8 cellular contexts compared by ENCODE assay signal in genomic region chr3:28575100-28575747, GRCh38.
A peak's percentile ranks its signal among the peaks of the same experiment; 100 is the strongest.
DNase-seq lines count a peak whose midpoint lies in the region; ATAC-seq, FAIRE-seq and TF ChIP-seq lines count a peak whose summit lies in the region.

No MANE protein-coding gene starts in this region.

- H3K9me3 ChIP-seq in A673 (ENCODE audit: low read depth, low read length, poor library complexity, severe bottlenecking), result no peaks in the 10 kb centered on the region
- no peaks in the 10 kb centered on the region for H3K9me3 ChIP-seq in esophagus squamous epithelium
- no peaks in the 10 kb centered on the region for H3K9me3 ChIP-seq in neural cell (ENCODE audit: low read length)

- DNase-seq in A673 (ENCODE audit: low spot score), result no peak
- DNase-seq in NCI-H2029 (lab: John Stamatoyannopoulos, UW), result peak; percentile 78
- no peak for DNase-seq in esophagus squamous epithelium (lab: John Stamatoyannopoulos, UW)
- no peak for DNase-seq in SW 1271 (lab: John Stamatoyannopoulos, UW)
- DNase-seq in GM19239 (ENCODE audit: insufficient read length, low spot score), result no peak

- H3K9me2 ChIP-seq in neural cell (ENCODE audit: insufficient read depth, low read length), result no peaks in the 10 kb centered on the region

- WGBS in esophagus squamous epithelium, 2 donors, result 1 to 10% methylated on average over 16 to 18 of the region's 56 CpGs

- no peak for TF ChIP-seq EP300 in neural cell (conservative IDR thresholded peaks at IDR 0.05; ENCODE audit: poor library complexity, severe bottlenecking)

- intact Hi-C loops in A673 (cut with micrococcal nuclease; ENCODE audit: unreplicated experiment), result no loop called here
- intact Hi-C loops in esophagus squamous epithelium (cut with DNase I), result no loop called here

- H2AFZ ChIP-seq in neural cell (ENCODE audit: low read depth, low read length), result no peak overlapping the region

- peaks cover 75% of the 10 kb centered on the region for H3K27me3 ChIP-seq in A673 (replicated peaks; ENCODE audit: insufficient read depth, low read depth, low read length, poor library complexity)
- H3K27me3 ChIP-seq in esophagus squamous epithelium, result peaks cover 0 to 45% (median 7%) of the 10 kb centered on the region in 4 donors
- H3K27me3 ChIP-seq in neural cell (ENCODE audit: insufficient read depth, low read depth, low read length), result peaks cover 72% of the 10 kb centered on the region

- peaks cover 4% of the 10 kb centered on the region for H3F3A ChIP-seq in neural cell (ENCODE audit: insufficient read depth, low read length, poor library complexity, severe bottlenecking)

- no peak overlapping the region for H3K27ac ChIP-seq in A673 (ENCODE audit: low read depth, low read length, poor library complexity, severe bottlenecking)
- H3K27ac ChIP-seq in esophagus squamous epithelium, result no peak overlapping the region
- H3K27ac ChIP-seq in neural cell (ENCODE audit: low read length), result no peak overlapping the region

- H3K79me2 ChIP-seq in neural cell (replicated peaks; ENCODE audit: insufficient read depth, low read length), result no peaks in the 10 kb centered on the region

- H3K36me3 ChIP-seq in A673 (ENCODE audit: insufficient read depth, low read length, poor library complexity, severe bottlenecking) (no peaks in the 10 kb centered on the region), esophagus squamous epithelium (no peaks in the 10 kb centered on the region), neural cell (ENCODE audit: insufficient read depth, low read length) (no peaks in the 10 kb centered on the region)

- no peak for TF ChIP-seq POLR2A in esophagus squamous epithelium (IDR thresholded peaks at IDR 0.05)

- H3K4me3 ChIP-seq in A673 (ENCODE audit: low read depth, low read length, poor library complexity, severe bottlenecking), result peak overlapping the region; percentile 50
- H3K4me3 ChIP-seq in esophagus squamous epithelium, result peak overlapping the region; percentile 17 to 70 (median 48)
- peak overlapping the region; percentile 77 for H3K4me3 ChIP-seq in neural cell (ENCODE audit: low read length)

- TF ChIP-seq RAD21 in neural cell (conservative IDR thresholded peaks at IDR 0.05), result no peak

- no TSS peak for BruUV-seq in A673 (replicated peaks; lab: Mats Ljungman, UMichigan)

- POLR2A ChIA-PET in A673 (lab: Charles Lee; ENCODE audit: low non-redundant PET), result no interaction called here

- ATAC-seq in HG02763 (IDR thresholded peaks at IDR 0.05; ENCODE audit: unreplicated experiment) (no peak), GM18511 (IDR thresholded peaks at IDR 0.05; ENCODE audit: unreplicated experiment) (no peak)

- H3K4me1 ChIP-seq in A673 (ENCODE audit: insufficient read depth, low read length, poor library complexity, severe bottlenecking), result peaks cover 9% of the 10 kb centered on the region
- peaks cover 7 to 23% (median 12%) of the 10 kb centered on the region in 3 donors for H3K4me1 ChIP-seq in esophagus squamous epithelium

- peak overlapping the region; percentile 86 for H3K4me2 ChIP-seq in neural cell (ENCODE audit: low read length)

- TF ChIP-seq CTCF in A673 (conservative IDR thresholded peaks at IDR 0.05; ENCODE audit: low read depth, low read length) (no peak), esophagus squamous epithelium (IDR thresholded peaks at IDR 0.05) (no peak), neural cell (IDR thresholded peaks at IDR 0.05; ENCODE audit: poor library complexity, severe bottlenecking) (no peak)

- no peaks in the 10 kb centered on the region for H4K20me1 ChIP-seq in neural cell (ENCODE audit: insufficient read depth)

- no peak for FAIRE-seq in GM19239 (lab: Jason Lieb, UNC)

- CTCF ChIA-PET in A673 (lab: Charles Lee), result no interaction called here

- peak overlapping the region; percentile 49 for H3K9ac ChIP-seq in neural cell (ENCODE audit: low read length)

TF ChIP-seq in neural cell, 6 proteins besides CTCF, POLR2A, EP300 and RAD21:
- peak; percentile 31 for TF ChIP-seq TAF1 (IDR thresholded peaks at IDR 0.05; ENCODE audit: low read depth)
- no peak for TF ChIP-seq POLR2AphosphoS5 (IDR thresholded peaks at IDR 0.05)
TF ChIP-seq in neural cell: peak in this region for 1.
